In the genomic region with DNA sequence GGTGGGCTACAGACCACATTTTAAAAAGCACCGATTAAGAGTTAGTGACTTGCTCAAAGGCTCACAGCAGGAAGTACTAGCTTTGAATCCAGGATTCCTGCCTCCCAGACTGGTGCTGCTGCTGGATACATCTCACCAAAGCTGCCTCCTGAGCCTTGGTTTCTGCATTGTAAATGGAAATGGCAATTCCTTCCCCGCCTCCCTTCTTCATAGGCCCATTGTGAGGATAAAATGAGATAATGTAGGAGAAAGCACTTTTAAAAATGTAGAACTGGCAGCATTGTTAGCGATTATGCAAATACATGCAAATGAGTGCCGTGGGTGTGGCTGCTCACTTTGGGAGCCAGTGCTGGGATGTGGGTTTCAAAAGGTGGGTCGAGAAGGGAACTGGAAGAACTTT, we compare ENCODE assay signal across 24 cellular contexts. TPM values are rescaled to one million over a fixed set of nuclear protein-coding genes. Genes with fewer than 3 reads are reported as not detected.
DNase-seq lines count a peak whose midpoint lies in the region; ATAC-seq and TF ChIP-seq lines count a peak whose summit lies in the region.
"Had no signal": no experiment of that assay in that cellular context is flagged by ENCODE, and none has a peak within 500 bp of the region (broad histone marks: within the 10 kb centered on the region; RNA-seq: fewer than 3 reads in every experiment).

No MANE protein-coding gene starts in this region.

- peaks cover 36% of the 10 kb centered on the region for H3K4me1 ChIP-seq in HUES48 (ENCODE audit: control insufficient read depth, insufficient read depth, low read length)
- H3K4me1 ChIP-seq in iPS-18a (ENCODE audit: control insufficient read depth, low read depth, low read length), result peaks cover 40% of the 10 kb centered on the region
- peaks cover 37% of the 10 kb centered on the region for H3K4me1 ChIP-seq in neural progenitor cell
- H3K4me1 ChIP-seq in ovary (ENCODE audit: insufficient read depth), result peaks cover 8% of the 10 kb centered on the region

- intact Hi-C loops in CD4-positive, alpha-beta T cell (cut with DNase I, micrococcal nuclease), result no loop called here
- intact Hi-C loops in ovary (cut with DNase I), result no loop called here

- H3K9me3 Mint-ChIP-seq in brain (peaks cover 0 to 2% (median 0%) of the 10 kb centered on the region in 5 experiments), neural progenitor cell (peaks cover 2% of the 10 kb centered on the region)
- no peaks in the 10 kb centered on the region for H3K9me3 Mint-ChIP-seq in CD4-positive, alpha-beta T cell

- H3K4me3 Mint-ChIP-seq in brain, result peak overlapping the region in 3 of 5 experiments; percentile 26 to 54 (median 35)
- H3K4me3 Mint-ChIP-seq in neural progenitor cell, result peak overlapping the region; percentile 56
- no peak overlapping the region for H3K4me3 Mint-ChIP-seq in CD4-positive, alpha-beta T cell

- no peaks in the 10 kb centered on the region for H4K20me1 ChIP-seq in neural progenitor cell (ENCODE audit: low read depth)

- H3K9ac ChIP-seq in HUES48 (ENCODE audit: low read depth, low read length) (no peak overlapping the region), iPS-18a (ENCODE audit: low read length) (no peak overlapping the region), neural progenitor cell (no peak overlapping the region)

- H3K27ac Mint-ChIP-seq in brain, result peak overlapping the region in 4 of 5 experiments; percentile 81 to 98 (median 88)
- peak overlapping the region; percentile 98 for H3K27ac Mint-ChIP-seq in neural progenitor cell
- H3K27ac Mint-ChIP-seq in CD4-positive, alpha-beta T cell, result no peak overlapping the region

- no peaks in the 10 kb centered on the region for H3K79me2 ChIP-seq in neural progenitor cell (ENCODE audit: low read depth)

- H3K4me1 Mint-ChIP-seq in brain, result peaks cover 66% of the 10 kb centered on the region
- peaks cover 68% of the 10 kb centered on the region for H3K4me1 Mint-ChIP-seq in neural progenitor cell
- H3K4me1 Mint-ChIP-seq in CD4-positive, alpha-beta T cell (ENCODE audit: low read depth), result peaks cover 33% of the 10 kb centered on the region

- TF ChIP-seq CTCF in brain (conservative IDR thresholded peaks at IDR 0.05) (no peak), neural progenitor cell (IDR thresholded peaks at IDR 0.05) (no peak), ovary (IDR thresholded peaks at IDR 0.05) (no peak)
- no peak for TF ChIP-seq CTCF in CD4-positive, alpha-beta T cell (IDR thresholded peaks at IDR 0.05)

- H3K4me2 ChIP-seq in neural progenitor cell, result peak overlapping the region; percentile 63

- H3K36me3 ChIP-seq in HUES48 (ENCODE audit: control insufficient read depth, insufficient read depth, low read length) (no peaks in the 10 kb centered on the region), iPS-18a (ENCODE audit: control insufficient read depth, low read depth, low read length) (no peaks in the 10 kb centered on the region), neural progenitor cell (no peaks in the 10 kb centered on the region), ovary (no peaks in the 10 kb centered on the region)
- H3K36me3 ChIP-seq: MG63 had no signal

- no peak for TF ChIP-seq POLR2A in ovary (IDR thresholded peaks at IDR 0.05)

- H3K9me3 ChIP-seq in HUES48 (ENCODE audit: control insufficient read depth, insufficient read depth, low read length) (no peaks in the 10 kb centered on the region), iPS-18a (ENCODE audit: control insufficient read depth, low read depth, low read length) (no peaks in the 10 kb centered on the region), neural progenitor cell (ENCODE audit: low read depth) (no peaks in the 10 kb centered on the region), ovary (no peaks in the 10 kb centered on the region)
- no peaks in the 10 kb centered on the region for H3K9me3 ChIP-seq in CD4-positive, alpha-beta T cell (ENCODE audit: control insufficient read depth, low read length)
- H3K9me3 ChIP-seq: MG63 had no signal

- H3K27me3 Mint-ChIP-seq in brain (peaks cover 5% of the 10 kb centered on the region), neural progenitor cell (ENCODE audit: insufficient read depth, low read depth) (peaks cover 8% of the 10 kb centered on the region)
- no peaks in the 10 kb centered on the region for H3K27me3 Mint-ChIP-seq in CD4-positive, alpha-beta T cell

- no peak for ATAC-seq in CD4-positive, alpha-beta T cell (ENCODE audit: poor library complexity)
- no peak for ATAC-seq in HG02678 (IDR thresholded peaks at IDR 0.05; ENCODE audit: unreplicated experiment)

- peaks cover 51% of the 10 kb centered on the region for H3K27me3 ChIP-seq in HUES48 (ENCODE audit: control insufficient read depth, insufficient read depth, low read length)
- peaks cover 36% of the 10 kb centered on the region for H3K27me3 ChIP-seq in iPS-18a (ENCODE audit: control insufficient read depth, insufficient read depth, low read length)
- peaks cover 18% of the 10 kb centered on the region for H3K27me3 ChIP-seq in neural progenitor cell
- H3K27me3 ChIP-seq in CD4-positive, alpha-beta T cell (ENCODE audit: control insufficient read depth, insufficient read depth, low read length), result no peaks in the 10 kb centered on the region
- H3K27me3 ChIP-seq in ovary, result no peaks in the 10 kb centered on the region

- H3K36me3 Mint-ChIP-seq in brain (peaks cover 5% of the 10 kb centered on the region), neural progenitor cell (peaks cover 13% of the 10 kb centered on the region)
- peaks cover 12% of the 10 kb centered on the region for H3K36me3 Mint-ChIP-seq in CD4-positive, alpha-beta T cell (ENCODE audit: low read depth)

- peak overlapping the region; percentile 97 for H3K27ac ChIP-seq in HUES48 (ENCODE audit: low read depth, low read length)
- no peak overlapping the region for H3K27ac ChIP-seq in iPS-18a (ENCODE audit: low read length)
- no peak overlapping the region for H3K27ac ChIP-seq in neural progenitor cell
- H3K27ac ChIP-seq in CD4-positive, alpha-beta T cell (ENCODE audit: low read depth, low read length), result no peak overlapping the region
- peak overlapping the region in 1 of 2 donors; percentile 8 for H3K27ac ChIP-seq in ovary
- H3K27ac ChIP-seq: C4-2B, HL-60 had no signal

- no peak for TF ChIP-seq EP300 in ovary (IDR thresholded peaks at IDR 0.05)

- peaks cover 25% of the 10 kb centered on the region for H3F3A ChIP-seq in neural progenitor cell (ENCODE audit: low read depth)

- whole genome bisulfite sequencing in ovary, 3 donors, result 64 to 76% (median 67%) methylated on average over 5 of the region's 5 CpGs

- peak overlapping the region; percentile 38 for H3K4me3 ChIP-seq in HUES48 (ENCODE audit: low read depth, low read length)
- peak overlapping the region; percentile 24 for H3K4me3 ChIP-seq in iPS-18a (ENCODE audit: low read length)
- peak overlapping the region; percentile 3 for H3K4me3 ChIP-seq in neural progenitor cell
- H3K4me3 ChIP-seq in ovary, result no peak overlapping the region
- H3K4me3 ChIP-seq: MG63 had no signal

- CTCF ChIA-PET in CD4-positive, alpha-beta T cell (lab: Charles Lee), result no interaction called here

- peak overlapping the region; percentile 48 for H2AFZ ChIP-seq in neural progenitor cell (replicated peaks)

- DNase-seq in neural progenitor cell (ENCODE audit: low spot score) (peak; percentile 54), ovary (no peak), DMS79 (lab: John Stamatoyannopoulos, UW) (no peak)
- no peak for DNase-seq in CD4-positive, alpha-beta T cell
- DNase-seq: AML-193, COR-L47, DMS 273 treated with DMSO at 0.1 percent for 48 hours, Kasumi-1, MG63, NCI-H1092, NCI-H146, NCI-H2081, NCI-H2171 treated with DMSO at 0.1 percent for 48 hours, NCI-H446, Right ventricle myocardium superior had no signal

- POLR2A ChIA-PET in CD4-positive, alpha-beta T cell (lab: Charles Lee), result no interaction called here

RNA-seq across cellular contexts. Expression of a gene that starts 15.4 kb away (rescaled TPM):
- 17.9 TPM for polyA plus RNA-seq in brain (ENCODE audit: insufficient read depth, low read depth, low replicate concordance)
- 1.5 and 5.3 TPM in 2 replicates for total RNA-seq in neural progenitor cell (ENCODE audit: low replicate concordance)
- total RNA-seq in CD4-positive, alpha-beta T cell, result 10 to 100 TPM in 1 of 2 experiments, 1 to 10 TPM in 1; 9.7 to 11.1 TPM
- total RNA-seq in ovary, result 10 to 100 TPM; 12.5 to 33.3 (median 22.7) TPM
- 10 to 100 TPM; 19.2 to 35.4 TPM for polyA plus RNA-seq in ovary
- total RNA-seq: HT1080 had no signal

RNA-seq across cellular contexts. Expression of a gene that starts 23.7 kb away (rescaled TPM):
- polyA plus RNA-seq in brain (ENCODE audit: insufficient read depth, low read depth, low replicate concordance), result 16.0 TPM
- 2.3 and 3.8 TPM in 2 replicates for total RNA-seq in neural progenitor cell (ENCODE audit: low replicate concordance)
- total RNA-seq in CD4-positive, alpha-beta T cell, result not detected
- 10 to 100 TPM in 2 of 7 donors, 1 to 10 TPM in 5; 2.0 to 25.2 (median 6.0) TPM for total RNA-seq in ovary
- 1 to 10 TPM; 6.2 to 6.6 TPM for polyA plus RNA-seq in ovary
- total RNA-seq: Daoy, HT1080, OCI-LY7 had no signal
